In the genomic region with DNA sequence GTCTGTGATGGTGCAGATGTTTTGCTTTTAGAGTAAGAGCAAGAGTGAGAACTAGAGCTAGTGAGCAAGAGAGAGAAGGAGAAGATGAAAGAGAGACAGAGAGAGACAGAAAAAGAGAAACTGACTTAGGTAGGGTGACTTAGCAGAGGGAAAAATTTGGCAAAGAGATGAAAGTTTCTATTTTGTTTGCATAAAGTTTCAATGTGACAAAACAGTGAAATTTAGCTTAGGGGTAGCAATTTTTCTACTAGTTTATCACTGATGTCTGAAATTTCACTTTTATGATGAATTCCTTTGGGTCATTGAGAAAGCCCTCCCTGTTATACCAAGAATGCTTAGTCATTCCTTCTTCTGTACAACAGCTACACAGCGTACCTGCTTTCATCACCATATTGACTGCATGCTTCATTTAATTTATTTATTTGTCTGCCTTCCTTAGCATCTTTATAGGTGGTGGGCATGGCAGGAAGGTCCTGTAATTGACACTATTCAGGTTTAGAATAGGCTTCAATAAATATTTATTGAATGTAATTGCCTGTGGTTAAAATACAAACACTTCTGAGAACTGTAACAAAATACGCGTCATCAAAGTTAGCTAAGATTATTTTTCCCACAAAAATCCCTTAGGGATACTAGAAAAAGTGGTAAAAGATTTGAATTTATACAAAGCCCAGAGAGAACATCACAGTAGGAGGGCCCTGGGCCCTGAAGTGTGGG, we compare ENCODE assay signal across 9 cellular contexts. TPM values are rescaled to one million over a fixed set of nuclear protein-coding genes. Genes with fewer than 3 reads are reported as not detected.
DNase-seq lines count a peak whose midpoint lies in the region; ATAC-seq and TF ChIP-seq lines count a peak whose summit lies in the region.
"Had no signal": no experiment of that assay in that cellular context is flagged by ENCODE, and none has a peak within 500 bp of the region (broad histone marks: within the 10 kb centered on the region; RNA-seq: fewer than 3 reads in every experiment).

No MANE protein-coding gene starts in this region.

- H3K9me3 ChIP-seq in body of pancreas: no peaks in the 10 kb centered on the region

- TF ChIP-seq POLR2A in body of pancreas (IDR thresholded peaks at IDR 0.05): no peak

- no peak for TF ChIP-seq CTCF in HL-60 (IDR thresholded peaks at IDR 0.05; ENCODE audit: insufficient read depth, low read length)
- no peak for TF ChIP-seq CTCF in choroid plexus epithelial cell (conservative IDR thresholded peaks at IDR 0.05; ENCODE audit: low read depth, low read length)
- no peak for TF ChIP-seq CTCF in body of pancreas (IDR thresholded peaks at IDR 0.05)

- peaks cover 9% of the 10 kb centered on the region for H3K4me1 ChIP-seq in body of pancreas

- DNase-seq in HL-60 (ENCODE audit: low read depth in 1 of 2, low spot score in 1 of 2): no peak
- DNase-seq in choroid plexus epithelial cell (ENCODE audit: low read depth): peak; percentile 79
- no peak for DNase-seq in midbrain (lab: John Stamatoyannopoulos, UW)
- no peak for DNase-seq in hypothalamus (lab: John Stamatoyannopoulos, UW)
- no peak for DNase-seq in body of pancreas
- no peak for DNase-seq in GM19238 (ENCODE audit: insufficient read length, low spot score)

- H3K4me3 ChIP-seq in HL-60 (replicated peaks; ENCODE audit: insufficient read depth, low read length) (no peak overlapping the region), choroid plexus epithelial cell (ENCODE audit: low read depth, low read length) (no peak overlapping the region), body of pancreas (no peak overlapping the region)

- peak; percentile 38 for ATAC-seq in GM18508 (IDR thresholded peaks at IDR 0.05; ENCODE audit: insufficient read depth, unreplicated experiment)
- peak; percentile 56 for ATAC-seq in GM21529 (IDR thresholded peaks at IDR 0.05; ENCODE audit: unreplicated experiment)
- ATAC-seq in body of pancreas: no peak

- H3K27ac ChIP-seq in HL-60 (replicated peaks): peak overlapping the region; percentile 40
- H3K27ac ChIP-seq in body of pancreas: no peak overlapping the region
- H3K27ac ChIP-seq: VCaP had no signal

- intact Hi-C loops in body of pancreas (cut with DNase I): no loop called here

- no peaks in the 10 kb centered on the region for H3K36me3 ChIP-seq in body of pancreas (replicated peaks in 1 of 2; ENCODE audit: insufficient read depth in 1 of 2, low read depth in 2 of 2)

- WGBS in body of pancreas, 2 donors: 80 to 87% methylated on average over 3 of the region's 3 CpGs

- H3K27me3 ChIP-seq in HL-60 (ENCODE audit: insufficient read depth, poor library complexity, severe bottlenecking): no peaks in the 10 kb centered on the region
- no peaks in the 10 kb centered on the region for H3K27me3 ChIP-seq in body of pancreas

RNA-seq across cellular contexts. Expression of a gene that starts 19.9 kb away (rescaled TPM):
- 10 to 100 TPM; 23.4 to 37.6 TPM for total RNA-seq in body of pancreas
